ENCODE assay signal across 14 cellular contexts in the genomic region with DNA sequence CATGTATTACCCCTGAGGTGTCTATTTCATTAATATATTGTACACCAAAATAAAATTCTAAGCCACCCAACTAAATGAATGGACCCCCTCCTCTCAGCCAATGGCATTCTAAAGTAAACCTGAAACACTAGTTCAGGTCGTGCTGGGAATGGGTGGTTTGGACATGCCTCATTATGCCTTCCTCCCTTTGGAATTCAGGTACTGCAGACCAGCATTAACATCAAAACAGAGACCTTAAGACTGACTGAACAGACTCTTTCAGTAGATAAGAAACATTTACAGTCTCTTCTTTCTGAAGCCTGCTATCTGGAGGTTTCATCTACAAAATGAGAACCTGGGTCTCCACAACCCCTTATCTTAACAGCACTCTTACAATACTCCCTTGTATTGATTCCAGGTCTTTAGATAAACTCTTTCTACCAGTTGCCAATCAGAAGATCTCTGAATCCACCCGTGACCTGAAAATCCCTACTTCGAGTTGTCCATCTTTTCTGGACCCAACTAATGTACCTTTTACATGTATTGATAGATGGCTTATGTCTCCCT.
"Had no signal": no experiment of that assay in that cellular context is flagged by ENCODE, and none has a peak within 500 bp of the region (broad histone marks: within the 10 kb centered on the region; RNA-seq: fewer than 3 reads in every experiment).

No MANE protein-coding gene starts in this region.

- H3K27ac ChIP-seq: ascending aorta, dorsolateral prefrontal cortex, esophagus muscularis mucosa, pancreas, testis had no signal

- H3K27me3 ChIP-seq: ascending aorta, dorsolateral prefrontal cortex, esophagus muscularis mucosa, pancreas, testis had no signal

- FAIRE-seq: bronchial epithelial cell, kidney, pancreas had no signal

- ATAC-seq: activated naive CD8-positive, alpha-beta T cell treated with anti-CD3 and anti-CD28 coated beads, Interleukin-2, amount 50 U/mL, for 24 hours; pancreas; stimulated activated naive CD8-positive, alpha-beta T cell treated with anti-CD3 and anti-CD28 coated beads, Interleukin-15, amount 100 ng/mL, for 72 hours had no signal

- H3K9me3 ChIP-seq: ascending aorta, esophagus muscularis mucosa, pancreas, testis had no signal

- DNase-seq: activated CD4-positive, alpha-beta memory T cell treated with anti-CD3 and anti-CD28 coated beads, Interleukin-2, amount 10 ng/mL, durations not matched to agents 7 days and 5 days; activated naive CD8-positive, alpha-beta T cell treated with anti-CD3 and anti-CD28 coated beads, Interleukin-2, amount 50 U/mL, for 24 hours; dorsolateral prefrontal cortex; hypothalamus; kidney; midbrain; pancreas; stimulated activated CD4-positive, alpha-beta T cell treated with anti-CD3 and anti-CD28 coated beads, Interleukin-15, amount 100 ng/mL, for 24 hours; stimulated activated CD4-positive, alpha-beta T cell treated with anti-CD3 and anti-CD28 coated beads, Interleukin-4, amount 100 ng/mL, for 24 hours; stimulated activated naive CD8-positive, alpha-beta T cell treated with anti-CD3 and anti-CD28 coated beads, Interleukin-15, amount 100 ng/mL, for 72 hours; testis had no signal

- H3K4me1 ChIP-seq: ascending aorta, esophagus muscularis mucosa, pancreas, testis had no signal

- H3K4me3 ChIP-seq: ascending aorta, dorsolateral prefrontal cortex, esophagus muscularis mucosa, pancreas, testis had no signal
